Comparison of ENCODE assay signal across 7 cellular contexts in the genomic region with DNA sequence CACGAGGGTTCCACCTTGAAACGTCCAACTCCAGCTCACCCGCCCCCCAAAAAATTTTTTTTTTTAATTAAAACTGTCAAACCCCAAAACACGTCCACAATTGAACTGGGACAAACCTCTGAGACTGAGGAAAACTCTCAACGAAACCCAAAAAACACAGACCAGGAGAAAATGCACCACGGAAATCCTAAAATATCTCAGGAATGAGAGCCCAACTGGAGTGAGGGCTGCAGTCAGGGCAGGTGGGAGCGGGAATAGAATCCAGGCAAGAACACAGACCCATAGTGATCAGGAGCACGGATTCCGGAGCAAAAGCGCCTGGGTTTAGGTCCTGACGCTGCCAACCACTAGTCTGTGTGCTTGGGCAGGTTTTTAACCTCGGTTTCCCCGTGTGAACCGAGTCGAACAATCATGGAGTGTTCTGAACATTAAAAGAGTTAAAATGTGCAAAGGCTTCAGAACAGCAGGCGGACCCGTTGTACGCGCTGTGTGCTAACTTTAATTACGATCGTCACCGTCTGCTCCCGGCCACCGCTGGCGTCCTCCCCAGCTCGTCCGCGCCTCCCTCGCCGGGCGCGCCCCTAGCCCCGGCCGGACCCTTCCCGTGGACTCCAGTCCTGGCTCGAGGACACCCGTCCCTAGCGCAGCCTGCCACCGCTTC. TPM values are rescaled to one million over a fixed set of nuclear protein-coding genes. Genes with fewer than 3 reads are reported as not detected.
DNase-seq lines count a peak whose midpoint lies in the region; ATAC-seq and TF ChIP-seq lines count a peak whose summit lies in the region.

No MANE protein-coding gene starts in this region.

- H3K4me1 ChIP-seq in ES-I3 (ENCODE audit: insufficient read depth, low read length) = peaks cover 6% of the 10 kb centered on the region; the same call in 1 of the 2 replicates
- H3K4me1 ChIP-seq in H9 (ENCODE audit: insufficient read depth, low read length) = no peaks in the 10 kb centered on the region
- H3K4me1 ChIP-seq in testis = peaks cover 4% of the 10 kb centered on the region

- H3K4me2 ChIP-seq in H9 (ENCODE audit: insufficient read depth, insufficient read length, low read length) = peak overlapping the region; percentile 85

- H3K4ac ChIP-seq in H9 (ENCODE audit: low read depth, low read length) = no peak overlapping the region

- peaks cover 77% of the 10 kb centered on the region for H3K27me3 Mint-ChIP-seq in H9 (ENCODE audit: low read depth)

- H3K36me3 ChIP-seq in ES-I3 (ENCODE audit: insufficient read depth, low read length) = no peaks in the 10 kb centered on the region
- no peaks in the 10 kb centered on the region for H3K36me3 ChIP-seq in testis (ENCODE audit: low read depth, missing control alignments)

- no peaks in the 10 kb centered on the region; a peak in 1 of 5 replicates for H3K9me3 Mint-ChIP-seq in H9

- ATAC-seq in left lobe of liver = peak; percentile 54

- no peaks in the 10 kb centered on the region for H4K20me1 ChIP-seq in H9 (ENCODE audit: control insufficient read depth, insufficient read depth, insufficient read length)

- no peak overlapping the region for H3K14ac ChIP-seq in H9 (ENCODE audit: insufficient read depth, low read length)

- no peak overlapping the region for H4K91ac ChIP-seq in H9 (ENCODE audit: insufficient read length, low read depth, low read length)

- TF ChIP-seq POLR2A in testis (IDR thresholded peaks at IDR 0.05) = no peak

- H3K27me3 ChIP-seq in H9 (ENCODE audit: insufficient read depth, low read length) (peaks cover 23% of the 10 kb centered on the region; the same call in 1 of the 2 replicates), testis (no peaks in the 10 kb centered on the region)

- no peaks in the 10 kb centered on the region for H3K79me1 ChIP-seq in H9 (ENCODE audit: insufficient read depth, low read depth, low read length, poor library complexity, severe bottlenecking)

- H3K9ac ChIP-seq in ES-I3 (ENCODE audit: low read depth, low read length) (peak overlapping the region; percentile 97), H9 (ENCODE audit: extremely low read depth, insufficient read length, low read length) (no peak overlapping the region)

- H3K4me3 ChIP-seq in testis = peak overlapping the region; percentile 78 to 94

- H3T11ph ChIP-seq in H9 (ENCODE audit: low read length) = no peak overlapping the region

- H3K79me2 ChIP-seq in H9 (ENCODE audit: insufficient read depth, low read length) = no peaks in the 10 kb centered on the region

- no peaks in the 10 kb centered on the region for H3K36me3 Mint-ChIP-seq in H9 (ENCODE audit: insufficient read depth in 1 of 3, low read depth in 3 of 3)

- H2BK12ac ChIP-seq in H9 (ENCODE audit: insufficient read length, low read depth, low read length) = no peak overlapping the region

- H2BK20ac ChIP-seq in H9 (ENCODE audit: low read depth, low read length, poor library complexity, severe bottlenecking) = no peak overlapping the region

- peak; percentile 52 for DNase-seq in H9
- DNase-seq in NCI-H345 (lab: John Stamatoyannopoulos, UW) = peak; percentile 57
- DNase-seq in cerebellar cortex (ENCODE audit: low spot score) = peak; percentile 73
- no peak for DNase-seq in left lobe of liver (ENCODE audit: low spot score)
- DNase-seq in testis = peak; percentile 69
- DNase-seq in 8988T = no peak

- H2AK5ac ChIP-seq in H9 (ENCODE audit: insufficient read length, low read length) = no peak overlapping the region

- H3K23me2 ChIP-seq in H9 (ENCODE audit: insufficient read length, low read depth, low read length, poor library complexity, severe bottlenecking) = peaks cover 16% of the 10 kb centered on the region

- no peak overlapping the region for H3K56ac ChIP-seq in H9 (ENCODE audit: insufficient read length, low read depth, low read length)

- no peak overlapping the region for H3K27ac ChIP-seq in H9 (ENCODE audit: insufficient read length, low read depth, low read length)
- peak overlapping the region; percentile 84 to 88 for H3K27ac ChIP-seq in testis

- no peak overlapping the region for H4K5ac ChIP-seq in H9 (ENCODE audit: insufficient read length, low read depth, low read length)

- intact Hi-C loops in testis (cut with DNase I; ENCODE audit: low total_unique reads) = no loop called here

- H3K27ac Mint-ChIP-seq in H9 = no peak overlapping the region; a peak in 1 of 7 replicates

- no CpG with 5 or more reads among the region's 39 CpGs for WGBS in H9 (ENCODE audit: extremely low coverage, insufficient read length, low lambda C conversion rate)
- WGBS in testis, 2 donors = 1% methylated on average over 15 to 39 of the region's 39 CpGs

- H3K4me1 Mint-ChIP-seq in H9 = peaks cover 18 to 20% of the 10 kb centered on the region in 2 experiments

- no peak overlapping the region for H3K18ac ChIP-seq in H9 (ENCODE audit: insufficient read length, low read depth, low read length)

- peak overlapping the region; percentile 71 to 83 for H3K4me3 Mint-ChIP-seq in H9

- H3K9me3 ChIP-seq in ES-I3 (ENCODE audit: control insufficient read depth, insufficient read depth, low read length) = no peaks in the 10 kb centered on the region
- no peaks in the 10 kb centered on the region for H3K9me3 ChIP-seq in H9 (ENCODE audit: control insufficient read depth, low read depth, low read length)
- H3K9me3 ChIP-seq in testis = no peaks in the 10 kb centered on the region

- no peak overlapping the region for H4K8ac ChIP-seq in H9 (replicated peaks; ENCODE audit: insufficient read length, low read depth, low read length)

- H3K23ac ChIP-seq in H9 (ENCODE audit: insufficient read length, low read depth, low read length) = no peak overlapping the region

- no peak overlapping the region for H2BK120ac ChIP-seq in H9 (ENCODE audit: low read depth, low read length, poor library complexity, severe bottlenecking)

- no peak overlapping the region for H2BK15ac ChIP-seq in H9 (ENCODE audit: low read depth, low read length)

- TF ChIP-seq CTCF in H9 (conservative IDR thresholded peaks at IDR 0.05) (no peak; the same call in 2 of the 3 replicates), testis (IDR thresholded peaks at IDR 0.05) (peak in 1 of 3 experiments; percentile 15)

- peak overlapping the region; percentile 15 for H2AFZ ChIP-seq in H9 (ENCODE audit: low read length)

- H2BK5ac ChIP-seq in H9 (ENCODE audit: insufficient read length, low read length) = no peak overlapping the region

RNA-seq across cellular contexts. Expression of a gene that starts 0.6 kb away (rescaled TPM):
- total RNA-seq in H9 (2021) (1.0 and 1.3 TPM in 2 replicates), left lobe of liver (20.3 TPM), testis (10 to 100 TPM; 34.7 to 41.7 TPM)
- 24.9 TPM for polyA plus RNA-seq in testis (ENCODE audit: insufficient read depth, low read depth, low replicate concordance)

Comparison
In these comparisons a context has a peak if more than half of its experiments do, and no peak if none do; other contexts are left out.
1. DNase-seq: peak in H9 (single experiment), NCI-H345 (single experiment), cerebellar cortex (single experiment) and testis (single experiment); none in left lobe of liver (single experiment) and 8988T (single experiment).